ENCODE assay signal across 8 cellular contexts in genomic region chr12:122895757-122896636, GRCh38. TPM values are rescaled to one million over a fixed set of nuclear protein-coding genes. Genes with fewer than 3 reads are reported as not detected.
DNase-seq lines count a peak whose midpoint lies in the region; ATAC-seq and TF ChIP-seq lines count a peak whose summit lies in the region.

TSS of gene VPS37B (minus strand) at chr12:122896124. CDS start at chr12:122896062, 62 bp downstream.

- peak; percentile 94 for TF ChIP-seq POLR2A in right lobe of liver (IDR thresholded peaks at IDR 0.05)

- CTCF ChIA-PET in activated CD4-positive, alpha-beta memory T cell treated with anti-CD3 and anti-CD28 coated beads for 36 hours (lab: Charles Lee), result interaction anchor here (0.7 to 6.4 kb wide), 2 partner anchors 14 to 57 kb away, joined by 4 to 25 read pairs; no protein-coding TSS in a partner anchor

- H3K4me3 Mint-ChIP-seq in HFFc6, result peak within 1 kb of the TSS; percentile 96
- H3K4me3 Mint-ChIP-seq in activated CD4-positive, alpha-beta memory T cell treated with anti-CD3 and anti-CD28 coated beads for 36 hours, result peak within 1 kb of the TSS; percentile 79

- peaks cover 6% of the 10 kb centered on the region for H3K36me3 Mint-ChIP-seq in HFFc6 (ENCODE audit: low read depth)
- H3K36me3 Mint-ChIP-seq in activated CD4-positive, alpha-beta memory T cell treated with anti-CD3 and anti-CD28 coated beads for 36 hours, result peaks cover 3% of the 10 kb centered on the region

- H3K4me1 ChIP-seq in right lobe of liver, result peaks cover 0 to 32% (median 2%) of the 10 kb centered on the region in 4 donors

- H3K9me3 Mint-ChIP-seq in HFFc6, result peaks cover 6% of the 10 kb centered on the region
- H3K9me3 Mint-ChIP-seq in activated CD4-positive, alpha-beta memory T cell treated with anti-CD3 and anti-CD28 coated beads for 36 hours, result peaks cover 7% of the 10 kb centered on the region

- peaks cover 68% of the 10 kb centered on the region for H3K4me1 Mint-ChIP-seq in HFFc6 (ENCODE audit: low read depth)
- H3K4me1 Mint-ChIP-seq in activated CD4-positive, alpha-beta memory T cell treated with anti-CD3 and anti-CD28 coated beads for 36 hours (ENCODE audit: low read depth), result peaks cover 77% of the 10 kb centered on the region

- peak; percentile 84 for DNase-seq in EL
- DNase-seq in HFFc6, result peak; percentile 80
- peak; percentile 33 for DNase-seq in NCI-H345 treated with DMSO at 0.1 percent for 48 hours (lab: John Stamatoyannopoulos, UW; ENCODE audit: unreplicated experiment)
- DNase-seq in activated CD4-positive, alpha-beta memory T cell treated with anti-CD3 and anti-CD28 coated beads for 36 hours, result peak; percentile 93
- peak; percentile 74 to 84 for DNase-seq in dermis microvascular lymphatic vessel endothelial cell (ENCODE audit: low read depth in 2 of 2)
- DNase-seq in right lobe of liver, result peak; percentile 81 to 87 (median 83)
- peak; percentile 84 for DNase-seq in stimulated activated CD4-positive, alpha-beta T cell treated with anti-CD3 and anti-CD28 coated beads, Interleukin-4, amount 100 ng/mL, for 1 hour

- intact Hi-C loops in activated CD4-positive, alpha-beta memory T cell treated with anti-CD3 and anti-CD28 coated beads for 36 hours (cut with micrococcal nuclease), result loop anchor here (5.0 to 10.0 kb wide), 2 partner anchors 164 to 559 kb away; partner anchors contain the start of genes HCAR1 and SNRNP35
- intact Hi-C loops in right lobe of liver (cut with DNase I), result no loop called here

- H3K27ac Mint-ChIP-seq in HFFc6, result peak within 1 kb of the TSS; percentile 92
- peak within 1 kb of the TSS; percentile 79 for H3K27ac Mint-ChIP-seq in activated CD4-positive, alpha-beta memory T cell treated with anti-CD3 and anti-CD28 coated beads for 36 hours

- H3K27ac ChIP-seq in right lobe of liver, result peak within 1 kb of the TSS; percentile 79 to 81 (median 79)

- WGBS in right lobe of liver (ENCODE audit: insufficient coverage, low coverage, low lambda C conversion rate, missing lambda C conversion rate), result 14% methylated on average over 40 of the region's 78 CpGs

- no peaks in the 10 kb centered on the region for H3K36me3 ChIP-seq in right lobe of liver

- peak within 1 kb of the TSS; percentile 60 to 87 (median 79) for H3K4me3 ChIP-seq in right lobe of liver

- POLR2A ChIA-PET in activated CD4-positive, alpha-beta memory T cell treated with anti-CD3 and anti-CD28 coated beads for 36 hours (lab: Charles Lee), result interaction anchor here (1.5 to 1.6 kb wide), 2 partner anchors 8 to 23 kb away, joined by 3 to 4 read pairs; no protein-coding TSS in a partner anchor

- H3K27me3 ChIP-seq in right lobe of liver, result no peaks in the 10 kb centered on the region

- H3K27me3 Mint-ChIP-seq in HFFc6 (ENCODE audit: insufficient read depth), result peaks cover 4% of the 10 kb centered on the region
- peaks cover 3% of the 10 kb centered on the region for H3K27me3 Mint-ChIP-seq in activated CD4-positive, alpha-beta memory T cell treated with anti-CD3 and anti-CD28 coated beads for 36 hours

- no peak for TF ChIP-seq CTCF in HFFc6 (IDR thresholded peaks at IDR 0.05)
- TF ChIP-seq CTCF in right lobe of liver (IDR thresholded peaks at IDR 0.05), result peak in 1 of 4 donors; percentile 34

- no peaks in the 10 kb centered on the region for H3K9me3 ChIP-seq in right lobe of liver

- ATAC-seq in right lobe of liver (peak; percentile 78 to 86 (median 81)), GM18858 (IDR thresholded peaks at IDR 0.05; ENCODE audit: unreplicated experiment) (no peak)

RNA-seq across cellular contexts. Expression of gene VPS37B, which starts in this region (rescaled TPM):
- total RNA-seq in HFFc6 (2021; fragmentation: NEBNext Ultra II Directional; extraction: Animal tissue kit (Norgen Biotek cat#: 25700)), result 10 to 100 TPM; 26.4 to 33.1 (median 28.1) TPM
- total RNA-seq in activated CD4-positive, alpha-beta memory T cell treated with anti-CD3 and anti-CD28 coated beads for 36 hours, result 10 to 100 TPM in 1 of 2 experiments, 1 to 10 TPM in 1; 10.0 to 10.4 TPM
- total RNA-seq in dermis microvascular lymphatic vessel endothelial cell (10.5 and 16.6 TPM in 2 replicates), right lobe of liver (1 to 10 TPM; 5.2 to 6.7 (median 6.0) TPM)

Comparison
In these comparisons a context has a peak if more than half of its experiments do, and no peak if none do; other contexts are left out.
1. DNase-seq: peak in every context shown above with its lines; median percentile 93 in activated CD4-positive, alpha-beta memory T cell treated with anti-CD3 and anti-CD28 coated beads for 36 hours; 84 in EL; 84 in stimulated activated CD4-positive, alpha-beta T cell treated with anti-CD3 and anti-CD28 coated beads, Interleukin-4, amount 100 ng/mL, for 1 hour; 83 in right lobe of liver; 80 in HFFc6; 79 in dermis microvascular lymphatic vessel endothelial cell; 33 in NCI-H345 treated with DMSO at 0.1 percent for 48 hours.